In the genomic region with DNA sequence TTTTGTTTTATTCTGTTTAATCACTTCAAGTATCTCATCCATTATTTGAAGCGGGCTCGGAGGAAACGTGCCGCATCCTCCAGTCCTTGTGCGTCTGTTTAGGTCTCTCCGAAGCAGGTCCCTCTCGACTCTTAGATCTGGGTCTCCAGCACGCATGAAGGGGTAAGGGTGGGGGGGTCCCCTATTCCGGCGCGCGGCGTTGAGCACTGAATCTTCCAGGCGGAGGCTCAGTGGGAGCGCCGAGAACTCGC, we compare ENCODE assay signal across 8 cellular contexts. TPM values are rescaled to one million over a fixed set of nuclear protein-coding genes. Genes with fewer than 3 reads are reported as not detected.
DNase-seq lines count a peak whose midpoint lies in the region; ATAC-seq and TF ChIP-seq lines count a peak whose summit lies in the region.

No MANE protein-coding gene starts in this region.

- H3K4me1 ChIP-seq in muscle layer of colon (ENCODE audit: insufficient read depth, low read length) (peaks cover 7% of the 10 kb centered on the region), uterus (peaks cover 0 to 10% of the 10 kb centered on the region in 2 donors)

- no peak for TF ChIP-seq CTCF in uterus (IDR thresholded peaks at IDR 0.05)

- peaks cover 52% of the 10 kb centered on the region for H3K27me3 Mint-ChIP-seq in activated naive CD4-positive, alpha-beta T cell treated with anti-CD3 and anti-CD28 coated beads, Interleukin-2, amount 50 U/mL, for 24 hours

- H3K9me3 ChIP-seq in muscle layer of colon (ENCODE audit: low read length) (no peaks in the 10 kb centered on the region), uterus (no peaks in the 10 kb centered on the region)

- no peak for TF ChIP-seq POLR2A in uterus (IDR thresholded peaks at IDR 0.05)

- ATAC-seq in HG02938 (IDR thresholded peaks at IDR 0.05; ENCODE audit: unreplicated experiment), result no peak

- peaks cover 12 to 39% of the 10 kb centered on the region in 2 donors for H3K27me3 ChIP-seq in muscle layer of colon (ENCODE audit: control insufficient read depth in 1 of 2, insufficient read depth in 2 of 2, low read length in 2 of 2)
- H3K27me3 ChIP-seq in uterus, result peaks cover 0 to 17% of the 10 kb centered on the region in 2 donors

- H3K4me1 Mint-ChIP-seq in activated naive CD4-positive, alpha-beta T cell treated with anti-CD3 and anti-CD28 coated beads, Interleukin-2, amount 50 U/mL, for 24 hours, result peaks cover 18% of the 10 kb centered on the region

- peaks cover 1% of the 10 kb centered on the region for H3K36me3 Mint-ChIP-seq in activated naive CD4-positive, alpha-beta T cell treated with anti-CD3 and anti-CD28 coated beads, Interleukin-2, amount 50 U/mL, for 24 hours

- H3K9me3 Mint-ChIP-seq in activated naive CD4-positive, alpha-beta T cell treated with anti-CD3 and anti-CD28 coated beads, Interleukin-2, amount 50 U/mL, for 24 hours, result peaks cover 14% of the 10 kb centered on the region

- no peaks in the 10 kb centered on the region for H3K36me3 ChIP-seq in muscle layer of colon (ENCODE audit: insufficient read depth, low read length)
- H3K36me3 ChIP-seq in uterus, result no peaks in the 10 kb centered on the region

- H3K4me3 Mint-ChIP-seq in activated naive CD4-positive, alpha-beta T cell treated with anti-CD3 and anti-CD28 coated beads, Interleukin-2, amount 50 U/mL, for 24 hours, result peak overlapping the region; percentile 86

- peak overlapping the region; percentile 14 to 32 for H3K4me3 ChIP-seq in muscle layer of colon (ENCODE audit: low read depth in 1 of 2, low read length in 2 of 2)
- H3K4me3 ChIP-seq in uterus, result peak overlapping the region; percentile 12 to 35

- H3K27ac Mint-ChIP-seq in activated naive CD4-positive, alpha-beta T cell treated with anti-CD3 and anti-CD28 coated beads, Interleukin-2, amount 50 U/mL, for 24 hours, result no peak overlapping the region

- DNase-seq in activated naive CD4-positive, alpha-beta T cell treated with Interleukin-2 at 50 U/mL for 16 hours, result no peak
- DNase-seq in caudate nucleus (lab: John Stamatoyannopoulos, UW), result no peak
- no peak for DNase-seq in uterus
- no peak for DNase-seq in middle frontal gyrus (ENCODE audit: extremely low spot score, low spot score)
- no peak for DNase-seq in NCI-H1694 treated with DMSO at 0.1 percent for 48 hours (lab: John Stamatoyannopoulos, UW)

- no peak overlapping the region for H3K9ac ChIP-seq in muscle layer of colon (ENCODE audit: low read length)

- peak overlapping the region; percentile 55 for H3K27ac ChIP-seq in caudate nucleus (ENCODE audit: low read depth, low read length)
- no peak overlapping the region for H3K27ac ChIP-seq in muscle layer of colon (ENCODE audit: low read depth, low read length)
- no peak overlapping the region for H3K27ac ChIP-seq in uterus

- intact Hi-C loops in uterus (cut with DNase I; ENCODE audit: low total_unique reads), result no loop called here

RNA-seq across cellular contexts. Expression of a gene that starts 0.3 kb away (rescaled TPM):
- 10 to 100 TPM in 1 of 4 donors, under 1 TPM in 3; under 0.01 to 34.5 (median 0.43) TPM for total RNA-seq in uterus
